In the genomic region with DNA sequence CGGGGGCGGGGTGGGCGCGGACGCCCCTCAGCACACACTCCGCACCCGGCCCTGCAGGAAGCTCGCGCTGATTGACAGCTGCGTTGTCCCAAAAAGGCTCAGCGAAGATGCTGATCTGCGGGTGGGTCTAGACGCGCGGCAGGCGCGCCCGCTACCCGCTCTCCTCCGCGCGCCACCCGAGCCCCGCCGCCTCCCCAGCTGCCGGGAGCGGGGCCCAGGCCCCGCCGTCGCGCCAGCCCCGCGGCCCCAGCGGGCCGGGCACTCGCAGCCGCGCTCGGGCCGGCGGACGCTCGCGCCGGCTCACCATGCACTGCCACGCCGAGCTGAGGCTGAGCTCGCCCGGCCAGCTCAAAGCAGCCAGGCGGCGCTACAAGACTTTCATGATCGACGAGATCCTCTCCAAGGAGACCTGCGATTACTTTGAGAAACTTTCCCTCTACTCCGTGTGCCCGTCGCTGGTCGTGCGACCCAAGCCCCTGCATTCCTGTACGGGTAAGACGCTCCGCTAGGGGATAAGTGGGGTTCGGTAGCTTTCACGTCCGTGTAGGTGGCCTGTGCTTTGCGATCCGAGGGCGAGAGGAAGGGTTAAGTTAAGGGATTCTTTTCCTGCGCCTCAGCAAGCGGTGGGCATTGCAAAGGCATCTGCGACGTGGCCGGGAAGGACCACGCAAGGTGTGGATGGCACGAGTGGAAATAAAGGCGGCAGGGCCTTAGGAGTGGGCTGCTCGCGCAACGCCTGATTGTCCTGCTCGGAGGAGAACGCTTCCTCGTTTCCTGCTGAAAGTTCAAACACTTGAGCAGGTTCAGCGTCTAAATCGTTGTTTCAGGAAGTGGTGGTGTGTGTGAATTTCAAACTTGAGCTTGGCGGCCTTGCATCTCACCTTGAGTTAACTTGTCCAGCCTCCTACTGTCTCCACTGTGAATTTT, we compare ENCODE assay signal across 8 cellular contexts. TPM values are rescaled to one million over a fixed set of nuclear protein-coding genes. Genes with fewer than 3 reads are reported as not detected.
DNase-seq lines count a peak whose midpoint lies in the region; ATAC-seq and TF ChIP-seq lines count a peak whose summit lies in the region.

A gene with protein sequence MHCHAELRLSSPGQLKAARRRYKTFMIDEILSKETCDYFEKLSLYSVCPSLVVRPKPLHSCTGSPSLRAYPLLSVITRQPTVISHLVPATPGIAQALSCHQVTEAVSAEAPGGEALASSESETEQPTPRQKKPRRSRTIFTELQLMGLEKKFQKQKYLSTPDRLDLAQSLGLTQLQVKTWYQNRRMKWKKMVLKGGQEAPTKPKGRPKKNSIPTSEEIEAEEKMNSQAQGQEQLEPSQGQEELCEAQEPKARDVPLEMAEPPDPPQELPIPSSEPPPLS (plus strand): TSS at position 118 of the 927 bp plus-strand sequence. CDS start 188 bp downstream, at position 306.

- DNase-seq in AG09309 (ENCODE audit: low read depth) (peak; percentile 14), GM13976 (ENCODE audit: low spot score) (peak; percentile 62), Panc1 (ENCODE audit: low read depth, low spot score) (peak; percentile 35), choroid plexus epithelial cell (ENCODE audit: low read depth) (peak; percentile 83), left lobe of liver (ENCODE audit: low spot score) (no peak)
- DNase-seq in stimulated activated naive B cell treated with anti-CD40 and anti-IgM and Interleukin-4, amounts not matched to agents 10 μg/mL and 1 μg/mL and 100 μg/mL, for 72 hours, result no peak
- DNase-seq in NK-92 treated with Interleukin-12 subunit alpha and Interleukin-12 subunit beta, amount 100 ng/mL, for 24 hours (lab: John Stamatoyannopoulos, UW), result no peak

- POLR2A ChIA-PET in Panc1 (lab: Charles Lee), result no interaction called here

- peak within 1 kb of the TSS; percentile 82 for H3K27ac Mint-ChIP-seq in stimulated activated naive B cell treated with anti-CD40 and anti-IgM and Interleukin-4, amounts not matched to agents 10 μg/mL and 1 μg/mL and 100 μg/mL, for 72 hours

- peak within 1 kb of the TSS; percentile 69 to 74 for H3K4me3 Mint-ChIP-seq in stimulated activated naive B cell treated with anti-CD40 and anti-IgM and Interleukin-4, amounts not matched to agents 10 μg/mL and 1 μg/mL and 100 μg/mL, for 72 hours

- in situ Hi-C loops in GM13976 (cut with MboI; ENCODE audit: low sequenced_read_pairs, unreplicated experiment), result no loop called here
- in situ Hi-C loops in Panc1 (cut with HindIII; ENCODE audit: low pct_unique_long_range_greater_than_20kb, low sequenced_read_pairs), result no loop called here

- H3K9me3 ChIP-seq in Panc1 (ENCODE audit: control insufficient read depth, insufficient read depth, low read depth, low read length), result no peaks in the 10 kb centered on the region

- CTCF ChIA-PET in Panc1 (lab: Charles Lee), result interaction anchor here (0.5 to 3.1 kb wide), 8 partner anchors 10 to 469 kb away, joined by 3 to 12 read pairs (median 6); no protein-coding TSS in a partner anchor

- peaks cover 0 to 2% of the 10 kb centered on the region in 2 donors for H3K36me3 Mint-ChIP-seq in stimulated activated naive B cell treated with anti-CD40 and anti-IgM and Interleukin-4, amounts not matched to agents 10 μg/mL and 1 μg/mL and 100 μg/mL, for 72 hours

- peaks cover 33% of the 10 kb centered on the region for H3K27me3 ChIP-seq in Panc1 (ENCODE audit: control insufficient read depth, insufficient read depth, low read length)

- intact Hi-C loops in Panc1 (cut with micrococcal nuclease; ENCODE audit: unreplicated experiment), result loop anchor here (5.0 kb wide), 1 partner anchor 321 kb away; no protein-coding TSS in a partner anchor

- H3K4me1 ChIP-seq in Panc1 (ENCODE audit: control insufficient read depth, insufficient read depth, low read length), result peaks cover 18% of the 10 kb centered on the region

- peak within 1 kb of the TSS; percentile 77 for H3K27ac ChIP-seq in Panc1 (ENCODE audit: low read length)

- peaks cover 68 to 85% of the 10 kb centered on the region in 2 donors for H3K27me3 Mint-ChIP-seq in stimulated activated naive B cell treated with anti-CD40 and anti-IgM and Interleukin-4, amounts not matched to agents 10 μg/mL and 1 μg/mL and 100 μg/mL, for 72 hours

- no peaks in the 10 kb centered on the region for H3K36me3 ChIP-seq in Panc1 (ENCODE audit: control insufficient read depth, insufficient read depth, low read length)

- no TSS peak for BruUV-seq in Panc1 (replicated peaks; lab: Mats Ljungman, UMichigan)

- TF ChIP-seq POLR2A in GM18505 (IDR thresholded peaks at IDR 0.05; ENCODE audit: borderline replicate concordance, extremely low read depth, insufficient read depth, insufficient read length), result no peak

- ATAC-seq in Panc1 (peak; percentile 86), left lobe of liver (peak; percentile 79), GM18505 (IDR thresholded peaks at IDR 0.05; ENCODE audit: unreplicated experiment) (no peak)
- ATAC-seq in stimulated activated naive B cell treated with anti-CD40 and anti-IgM and Interleukin-4, amounts not matched to agents 10 μg/mL and 1 μg/mL and 100 μg/mL, for 72 hours (replicated peaks), result peak; percentile 64 to 74

- H3K4me1 Mint-ChIP-seq in stimulated activated naive B cell treated with anti-CD40 and anti-IgM and Interleukin-4, amounts not matched to agents 10 μg/mL and 1 μg/mL and 100 μg/mL, for 72 hours, result peaks cover 18 to 37% of the 10 kb centered on the region in 2 donors

- no peak within 1 kb of the TSS for H3K4me3 ChIP-seq in AG09309 (ENCODE audit: control insufficient read depth, low read depth, low read length)
- peak within 1 kb of the TSS; percentile 51 to 62 for H3K4me3 ChIP-seq in Panc1 (ENCODE audit: low read depth in 2 of 2, low read length in 2 of 2)
- no peak within 1 kb of the TSS for H3K4me3 ChIP-seq in choroid plexus epithelial cell (ENCODE audit: low read depth, low read length)

- peak; percentile 49 for TF ChIP-seq CTCF in AG09309 (IDR thresholded peaks at IDR 0.05; ENCODE audit: control insufficient read depth, insufficient read depth, low read depth, low read length, missing control alignments)
- TF ChIP-seq CTCF in GM13976 (IDR thresholded peaks at IDR 0.05; ENCODE audit: borderline replicate concordance, control extremely low read depth, extremely low read depth, insufficient read depth, missing control alignments), result peak; percentile 58
- TF ChIP-seq CTCF in Panc1 (IDR thresholded peaks at IDR 0.05), result peak; percentile 93
- TF ChIP-seq CTCF in choroid plexus epithelial cell (conservative IDR thresholded peaks at IDR 0.05; ENCODE audit: low read depth, low read length), result peak; percentile 73

- H3K9me3 Mint-ChIP-seq in stimulated activated naive B cell treated with anti-CD40 and anti-IgM and Interleukin-4, amounts not matched to agents 10 μg/mL and 1 μg/mL and 100 μg/mL, for 72 hours, result no peaks in the 10 kb centered on the region

RNA-seq across cellular contexts. Expression of the gene that starts here (rescaled TPM):
- 3.9 TPM for total RNA-seq in Panc1 (2021; ENCODE audit: unreplicated experiment)
- polyA plus RNA-seq in Panc1 (2012; ENCODE audit: insufficient read length), result 1.5 TPM
- total RNA-seq in left lobe of liver, result not detected

Comparison
In these comparisons a context has a peak if more than half of its experiments do, and no peak if none do; other contexts are left out.
1. Peak in ATAC-seq in left lobe of liver; RNA of the gene not detected or under 1 TPM.
2. DNase-seq: peak in AG09309 (single experiment), GM13976 (single experiment), Panc1 (single experiment) and choroid plexus epithelial cell (single experiment); none in left lobe of liver (single experiment), stimulated activated naive B cell treated with anti-CD40 and anti-IgM and Interleukin-4, amounts not matched to agents 10 μg/mL and 1 μg/mL and 100 μg/mL, for 72 hours (single experiment) and NK-92 treated with Interleukin-12 subunit alpha and Interleukin-12 subunit beta, amount 100 ng/mL, for 24 hours (single experiment).
3. H3K4me3 ChIP-seq: peak in Panc1 (2 of 2); none in AG09309 (single experiment) and choroid plexus epithelial cell (single experiment).
4. Peak in every context shown above with its lines, with median percentiles within 50 percentile points of each other: CTCF ChIP-seq.